In the genomic region with DNA sequence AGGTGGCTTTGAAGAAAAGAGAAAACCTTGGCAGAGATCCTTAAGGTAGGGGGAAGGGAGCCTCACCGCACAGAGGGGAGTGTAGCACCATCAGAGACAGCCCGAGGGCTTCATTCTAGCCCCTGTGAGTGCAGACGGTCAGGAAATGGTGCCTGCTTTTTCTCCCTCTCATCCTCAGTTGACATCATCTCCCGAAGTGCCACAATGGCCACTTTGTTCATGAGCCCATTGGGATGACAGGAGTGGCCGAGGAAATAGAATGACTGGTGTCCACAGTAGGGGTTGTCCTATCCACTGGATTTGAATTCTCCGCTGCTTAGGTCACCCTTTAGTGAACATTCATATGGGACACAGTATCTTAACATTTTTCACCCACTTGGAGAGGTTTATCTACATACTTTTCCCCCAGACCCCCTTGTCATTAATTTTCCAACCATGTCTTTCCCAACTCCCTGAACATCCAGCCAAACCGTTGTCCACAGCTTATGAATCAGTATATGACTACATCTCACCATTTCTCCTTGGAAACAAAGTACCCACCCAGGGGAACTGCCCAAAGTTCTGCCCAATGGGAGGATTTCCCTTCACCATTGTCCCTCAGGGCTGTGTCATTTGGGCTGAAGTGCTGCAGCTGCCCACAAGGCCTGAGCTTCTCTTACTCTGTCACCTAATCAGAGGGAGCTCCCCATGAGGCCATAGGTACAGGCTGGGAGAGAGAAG, we compare ENCODE assay signal across 21 cellular contexts.
DNase-seq lines count a peak whose midpoint lies in the region; ATAC-seq and TF ChIP-seq lines count a peak whose summit lies in the region.
"Had no signal": no experiment of that assay in that cellular context is flagged by ENCODE, and none has a peak within 500 bp of the region (broad histone marks: within the 10 kb centered on the region; RNA-seq: fewer than 3 reads in every experiment).

No MANE protein-coding gene starts in this region.

- H3K27ac ChIP-seq in PC-3 (ENCODE audit: low read length), result no peak overlapping the region
- H3K27ac ChIP-seq: left lung, PC-9, skin epidermis, thyroid gland had no signal

- H3F3A ChIP-seq in PC-3 (ENCODE audit: low read length, unreplicated experiment), result no peaks in the 10 kb centered on the region

- ATAC-seq in PC-3 (no peak), HG02938 (IDR thresholded peaks at IDR 0.05; ENCODE audit: unreplicated experiment) (no peak), HG02610 (IDR thresholded peaks at IDR 0.05; ENCODE audit: unreplicated experiment) (no peak)
- ATAC-seq: activated T-cell treated with anti-CD3 and anti-CD28 coated beads, Interleukin-2, amount 50 U/mL, for 72 hours; left lung had no signal

- in situ Hi-C loops in G401 (cut with HindIII; ENCODE audit: low sequenced_read_pairs), result no loop called here

- DNase-seq in D341Med (ENCODE audit: low spot score), result peak; percentile 9
- peak; percentile 2 for DNase-seq in PC-3
- DNase-seq in fibroblast of peridontal ligament (ENCODE audit: extremely low read depth), result peak; percentile 23
- peak; percentile 90 for DNase-seq in pons (ENCODE audit: low spot score)
- DNase-seq in G401 (ENCODE audit: low spot score), result no peak
- DNase-seq in activated effector memory CD4-positive, alpha-beta T cell treated with anti-CD3 and anti-CD28 coated beads, Interleukin-2, amount 50 U/mL, for 16 hours, result no peak
- DNase-seq: activated CD4-positive, alpha-beta T cell treated with anti-CD3 and anti-CD28 coated beads, Interleukin-2, amount 10 ng/mL, durations not matched to agents 7 days and 5 days; activated T-cell treated with anti-CD3 and anti-CD28 coated beads, Interleukin-2, amount 50 U/mL, for 72 hours; BE2C; GOT3; left lung; NCI-H1048; NCI-H69; PC-9; stimulated activated CD4-positive, alpha-beta T cell treated with anti-CD3 and anti-CD28 coated beads, Interleukin-4, amount 100 ng/mL, for 4 hours; stimulated activated CD8-positive, alpha-beta memory T cell treated with anti-CD3 and anti-CD28 coated beads, Interleukin-4, amount 100 ng/mL, for 48 hours; T-helper 9 cell; thyroid gland had no signal

- POLR2A ChIA-PET in PC-3 (lab: Charles Lee; ENCODE audit: unreplicated experiment), result no interaction called here

- H3K36me3 ChIP-seq in PC-3 (ENCODE audit: low read depth, low read length), result no peaks in the 10 kb centered on the region
- H3K36me3 ChIP-seq: BE2C, left lung, thyroid gland had no signal

- H3K9ac ChIP-seq in PC-3 (ENCODE audit: low read length), result no peak overlapping the region

- no peaks in the 10 kb centered on the region for H3K27me3 ChIP-seq in PC-3 (ENCODE audit: low read length)
- H3K27me3 ChIP-seq: BE2C, left lung, thyroid gland had no signal

- no peak overlapping the region for H3K4me2 ChIP-seq in PC-3 (ENCODE audit: low read length)
- H3K4me2 ChIP-seq: PC-9 had no signal

- H3K9me2 ChIP-seq in PC-3 (replicated peaks; ENCODE audit: low read length), result no peaks in the 10 kb centered on the region

- no peaks in the 10 kb centered on the region for H4K20me1 ChIP-seq in PC-3 (ENCODE audit: low read length)

- no peaks in the 10 kb centered on the region for H3K9me3 ChIP-seq in PC-3 (ENCODE audit: low read length)
- H3K9me3 ChIP-seq: BE2C, left lung, thyroid gland had no signal

- no peak overlapping the region for H2AFZ ChIP-seq in PC-3 (ENCODE audit: low read length)
- H2AFZ ChIP-seq: PC-9 had no signal

- H3K4me1 ChIP-seq in PC-3 (ENCODE audit: insufficient read depth, low read length), result no peaks in the 10 kb centered on the region
- H3K4me1 ChIP-seq: BE2C, left lung, thyroid gland had no signal

- no TSS peak for BruUV-seq in PC-3 (replicated peaks; lab: Mats Ljungman, UMichigan)

- no peaks in the 10 kb centered on the region for H3K79me2 ChIP-seq in PC-3 (ENCODE audit: low read length)

- TF ChIP-seq CTCF in PC-3 (conservative IDR thresholded peaks at IDR 0.05; ENCODE audit: low read depth, low read length), result no peak

- CTCF ChIA-PET in PC-3 (lab: Charles Lee), result no interaction called here

- intact Hi-C loops in PC-3 (cut with micrococcal nuclease), result no loop called here

- no peak overlapping the region for H3K4me3 ChIP-seq in PC-3 (ENCODE audit: low read length)
- H3K4me3 ChIP-seq: left lung, PC-9, skin epidermis, thyroid gland had no signal

Comparison
In these comparisons a context has a peak if more than half of its experiments do, and no peak if none do; other contexts are left out.
1. DNase-seq: peak in D341Med (single experiment), PC-3 (single experiment), fibroblast of peridontal ligament (single experiment) and pons (single experiment); none in G401 (single experiment) and activated effector memory CD4-positive, alpha-beta T cell treated with anti-CD3 and anti-CD28 coated beads, Interleukin-2, amount 50 U/mL, for 16 hours (single experiment).